In genomic region chr17:5881849-5882248, GRCh38 we compare ENCODE assay signal across 39 cellular contexts.
"Had no signal": no experiment of that assay in that cellular context is flagged by ENCODE, and none has a peak within 500 bp of the region (broad histone marks: within the 10 kb centered on the region; RNA-seq: fewer than 3 reads in every experiment).

No MANE protein-coding gene starts in this region.

- H3K27me3 ChIP-seq: ascending aorta, body of pancreas, brain microvascular endothelial cell, breast epithelium, cardiac muscle cell had no signal

- ATAC-seq: activated naive CD4-positive, alpha-beta T cell treated with anti-CD3 and anti-CD28 coated beads, Interleukin-2, amount 50 U/mL, for 72 hours; activated naive CD8-positive, alpha-beta T cell treated with anti-CD3 and anti-CD28 coated beads, Interleukin-2, amount 50 U/mL, for 24 hours; activated T-cell treated with anti-CD3 and anti-CD28 coated beads, Interleukin-2, amount 50 U/mL, for 4 hours; activated T-cell treated with anti-CD3 and anti-CD28 coated beads, Interleukin-2, amount 50 U/mL, for 72 hours; activated T-helper 17 cell treated with anti-CD3 and anti-CD28 coated beads, Interleukin-2, amount 50 U/mL, for 72 hours; body of pancreas had no signal

- H3K27ac Mint-ChIP-seq: activated naive CD4-positive, alpha-beta T cell treated with anti-CD3 and anti-CD28 coated beads for 36 hours; activated naive CD4-positive, alpha-beta T cell treated with anti-CD3 and anti-CD28 coated beads, Interleukin-2, amount 10 ng/mL, durations not matched to agents 7 days and 5 days; activated naive CD4-positive, alpha-beta T cell treated with anti-CD3 and anti-CD28 coated beads, Interleukin-2, amount 50 U/mL, for 24 hours; activated naive CD4-positive, alpha-beta T cell treated with anti-CD3 and anti-CD28 coated beads, Interleukin-2, amount 50 U/mL, for 72 hours; activated naive CD8-positive, alpha-beta T cell; activated naive CD8-positive, alpha-beta T cell treated with anti-CD3 and anti-CD28 coated beads for 36 hours; activated naive CD8-positive, alpha-beta T cell treated with anti-CD3 and anti-CD28 coated beads, Interleukin-2, amount 10 ng/mL, durations not matched to agents 7 days and 5 days; activated naive CD8-positive, alpha-beta T cell treated with anti-CD3 and anti-CD28 coated beads, Interleukin-2, amount 50 U/mL, for 24 hours; activated T-cell treated with anti-CD3 and anti-CD28 coated beads, Interleukin-2, amount 50 U/mL, for 24 hours; activated T-cell treated with anti-CD3 and anti-CD28 coated beads, Interleukin-2, amount 50 U/mL, for 72 hours; activated T-helper 1 cell treated with anti-CD3 and anti-CD28 coated beads, Interleukin-12 subunit alpha, Interleukin-12 subunit beta, Interleukin-2, Interleukin-4 antibody, amounts not matched to agents 30 ng/mL and 10 ng/mL and 1 ng/mL, durations not matched to agents 14 hours and 24 hours and 36 hours; activated T-helper 17 cell treated with anti-CD3 and anti-CD28 coated beads, Interleukin-2, amount 50 U/mL, for 72 hours; activated T-helper 2 cell treated with anti-CD3 and anti-CD28 coated beads, Interferon-gamma antibody, Interleukin-2, Interleukin-4, amounts not matched to agents 10 μg/mL and 5 μg/mL and 100 μg/mL, durations not matched to agents 14 hours and 24 hours and 36 hours; brain had no signal

- H3K36me3 ChIP-seq: adrenal gland, ascending aorta, brain microvascular endothelial cell, breast epithelium, cardiac muscle cell had no signal

- H3K4me3 ChIP-seq: adrenal gland, ascending aorta, body of pancreas, breast epithelium, cardiac muscle cell had no signal

- H3K27ac ChIP-seq: adrenal gland, ascending aorta, body of pancreas, brain microvascular endothelial cell, breast epithelium, cardiac muscle cell had no signal

- H3K27me3 Mint-ChIP-seq: activated naive CD4-positive, alpha-beta T cell treated with anti-CD3 and anti-CD28 coated beads, Interleukin-2, amount 10 ng/mL, durations not matched to agents 7 days and 5 days had no signal

- H3K4me3 Mint-ChIP-seq: activated naive CD4-positive, alpha-beta T cell treated with anti-CD3 and anti-CD28 coated beads for 36 hours; activated naive CD4-positive, alpha-beta T cell treated with anti-CD3 and anti-CD28 coated beads, Interleukin-2, amount 10 ng/mL, durations not matched to agents 7 days and 5 days; activated naive CD4-positive, alpha-beta T cell treated with anti-CD3 and anti-CD28 coated beads, Interleukin-2, amount 50 U/mL, for 24 hours; activated naive CD8-positive, alpha-beta T cell; activated naive CD8-positive, alpha-beta T cell treated with anti-CD3 and anti-CD28 coated beads for 36 hours; activated naive CD8-positive, alpha-beta T cell treated with anti-CD3 and anti-CD28 coated beads, Interleukin-2, amount 10 ng/mL, durations not matched to agents 7 days and 5 days; activated naive CD8-positive, alpha-beta T cell treated with anti-CD3 and anti-CD28 coated beads, Interleukin-2, amount 50 U/mL, for 24 hours; activated T-cell treated with anti-CD3 and anti-CD28 coated beads, Interleukin-2, amount 50 U/mL, for 24 hours; activated T-cell treated with anti-CD3 and anti-CD28 coated beads, Interleukin-2, amount 50 U/mL, for 4 hours; activated T-cell treated with anti-CD3 and anti-CD28 coated beads, Interleukin-2, amount 50 U/mL, for 72 hours; activated T-helper 1 cell treated with anti-CD3 and anti-CD28 coated beads, Interleukin-12 subunit alpha, Interleukin-12 subunit beta, Interleukin-2, Interleukin-4 antibody, amounts not matched to agents 30 ng/mL and 10 ng/mL and 1 ng/mL, durations not matched to agents 14 hours and 24 hours and 36 hours; activated T-helper 17 cell treated with anti-CD3 and anti-CD28 coated beads, Interleukin-2, amount 50 U/mL, for 72 hours; brain; central memory CD8-positive, alpha-beta T cell had no signal

- H3K36me3 Mint-ChIP-seq: activated naive CD4-positive, alpha-beta T cell treated with anti-CD3 and anti-CD28 coated beads, Interleukin-2, amount 10 ng/mL, durations not matched to agents 7 days and 5 days; activated naive CD4-positive, alpha-beta T cell treated with anti-CD3 and anti-CD28 coated beads, Interleukin-2, amount 50 U/mL, for 24 hours; activated naive CD4-positive, alpha-beta T cell treated with anti-CD3 and anti-CD28 coated beads, Interleukin-2, amount 50 U/mL, for 72 hours; activated naive CD8-positive, alpha-beta T cell; activated naive CD8-positive, alpha-beta T cell treated with anti-CD3 and anti-CD28 coated beads for 36 hours; activated naive CD8-positive, alpha-beta T cell treated with anti-CD3 and anti-CD28 coated beads, Interleukin-2, amount 10 ng/mL, durations not matched to agents 7 days and 5 days; brain had no signal

- H3K9me3 Mint-ChIP-seq: activated naive CD4-positive, alpha-beta T cell treated with anti-CD3 and anti-CD28 coated beads for 36 hours; activated naive CD4-positive, alpha-beta T cell treated with anti-CD3 and anti-CD28 coated beads, Interleukin-2, amount 10 ng/mL, durations not matched to agents 7 days and 5 days; activated naive CD4-positive, alpha-beta T cell treated with anti-CD3 and anti-CD28 coated beads, Interleukin-2, amount 50 U/mL, for 24 hours; activated naive CD4-positive, alpha-beta T cell treated with anti-CD3 and anti-CD28 coated beads, Interleukin-2, amount 50 U/mL, for 72 hours; activated naive CD8-positive, alpha-beta T cell treated with anti-CD3 and anti-CD28 coated beads for 36 hours; activated naive CD8-positive, alpha-beta T cell treated with anti-CD3 and anti-CD28 coated beads, Interleukin-2, amount 50 U/mL, for 24 hours; activated T-cell treated with anti-CD3 and anti-CD28 coated beads, Interleukin-2, amount 50 U/mL, for 24 hours; activated T-cell treated with anti-CD3 and anti-CD28 coated beads, Interleukin-2, amount 50 U/mL, for 4 hours; activated T-cell treated with anti-CD3 and anti-CD28 coated beads, Interleukin-2, amount 50 U/mL, for 72 hours; activated T-helper 1 cell treated with anti-CD3 and anti-CD28 coated beads, Interleukin-12 subunit alpha, Interleukin-12 subunit beta, Interleukin-2, Interleukin-4 antibody, amounts not matched to agents 30 ng/mL and 10 ng/mL and 1 ng/mL, durations not matched to agents 14 hours and 24 hours and 36 hours; activated T-helper 17 cell treated with anti-CD3 and anti-CD28 coated beads, Interleukin-2, amount 50 U/mL, for 72 hours; activated T-helper 2 cell treated with anti-CD3 and anti-CD28 coated beads, Interferon-gamma antibody, Interleukin-2, Interleukin-4, amounts not matched to agents 10 μg/mL and 5 μg/mL and 100 μg/mL, durations not matched to agents 14 hours and 24 hours and 36 hours; brain; central memory CD8-positive, alpha-beta T cell had no signal

- FAIRE-seq: astrocyte, bronchial epithelial cell had no signal

- DNase-seq: activated effector memory CD4-positive, alpha-beta T cell treated with anti-CD3 and anti-CD28 coated beads, Interleukin-2, amount 50 U/mL, for 16 hours; activated effector memory CD4-positive, alpha-beta T cell treated with Interleukin-2 at 50 U/mL for 16 hours; activated gamma-delta T cell; activated gamma-delta T cell treated with Interleukin-2 at 50 U/mL for 16 hours; activated naive CD4-positive, alpha-beta T cell; activated naive CD4-positive, alpha-beta T cell treated with anti-CD3 and anti-CD28 coated beads for 36 hours; activated naive CD4-positive, alpha-beta T cell treated with anti-CD3 and anti-CD28 coated beads, Interleukin-2, amount 10 ng/mL, durations not matched to agents 7 days and 5 days; activated naive CD4-positive, alpha-beta T cell treated with anti-CD3 and anti-CD28 coated beads, Interleukin-2, amount 50 U/mL, for 16 hours; activated naive CD4-positive, alpha-beta T cell treated with Interleukin-2 at 50 U/mL for 16 hours; activated naive CD8-positive, alpha-beta T cell treated with anti-CD3 and anti-CD28 coated beads for 36 hours; activated naive CD8-positive, alpha-beta T cell treated with anti-CD3 and anti-CD28 coated beads, Interleukin-2, amount 10 ng/mL, durations not matched to agents 7 days and 5 days; activated naive CD8-positive, alpha-beta T cell treated with anti-CD3 and anti-CD28 coated beads, Interleukin-2, amount 50 U/mL, for 24 hours; activated T-cell treated with anti-CD3 and anti-CD28 coated beads, Interleukin-2, amount 50 U/mL, for 24 hours; activated T-cell treated with anti-CD3 and anti-CD28 coated beads, Interleukin-2, amount 50 U/mL, for 4 hours; activated T-cell treated with anti-CD3 and anti-CD28 coated beads, Interleukin-2, amount 50 U/mL, for 48 hours; activated T-cell treated with anti-CD3 and anti-CD28 coated beads, Interleukin-2, amount 50 U/mL, for 72 hours; adrenal gland; amniotic stem cell; amygdala; anterior cingulate cortex; aorta; body of pancreas; brain microvascular endothelial cell; caudate nucleus; central memory CD4-positive, alpha-beta T cell; cerebellar nuclear complex had no signal

- H3K9me3 ChIP-seq: adrenal gland, ascending aorta, body of pancreas, breast epithelium had no signal

- H3K4me1 ChIP-seq: adrenal gland, ascending aorta, body of pancreas, breast epithelium had no signal

- H3K4me1 Mint-ChIP-seq: activated naive CD4-positive, alpha-beta T cell treated with anti-CD3 and anti-CD28 coated beads, Interleukin-2, amount 10 ng/mL, durations not matched to agents 7 days and 5 days; activated naive CD4-positive, alpha-beta T cell treated with anti-CD3 and anti-CD28 coated beads, Interleukin-2, amount 50 U/mL, for 24 hours; activated naive CD8-positive, alpha-beta T cell treated with anti-CD3 and anti-CD28 coated beads for 36 hours; activated naive CD8-positive, alpha-beta T cell treated with anti-CD3 and anti-CD28 coated beads, Interleukin-2, amount 10 ng/mL, durations not matched to agents 7 days and 5 days; activated naive CD8-positive, alpha-beta T cell treated with anti-CD3 and anti-CD28 coated beads, Interleukin-2, amount 50 U/mL, for 24 hours; activated T-helper 17 cell treated with anti-CD3 and anti-CD28 coated beads, Interleukin-2, amount 50 U/mL, for 72 hours; central memory CD8-positive, alpha-beta T cell had no signal
